Comparison of ENCODE assay signal across 15 cellular contexts in genomic region chr6:71444222-71444621, GRCh38.
DNase-seq lines count a peak whose midpoint lies in the region; ATAC-seq and TF ChIP-seq lines count a peak whose summit lies in the region.
"Had no signal": no experiment of that assay in that cellular context is flagged by ENCODE, and none has a peak within 500 bp of the region (broad histone marks: within the 10 kb centered on the region; RNA-seq: fewer than 3 reads in every experiment).

No MANE protein-coding gene starts in this region.

- H3K4me2 ChIP-seq in GM23338 = no peak overlapping the region
- peak overlapping the region; percentile 51 for H3K4me2 ChIP-seq in PC-3 (ENCODE audit: low read length)
- H3K4me2 ChIP-seq in parathyroid adenoma (ENCODE audit: low read length) = no peak overlapping the region

- intact Hi-C loops in PC-3 (cut with micrococcal nuclease) = loop anchor here (1.0 to 5.0 kb wide), 3 partner anchors 35 to 63 kb away; no protein-coding TSS in a partner anchor

- H3K9me3 ChIP-seq in PC-3 (ENCODE audit: low read length) (no peaks in the 10 kb centered on the region), parathyroid adenoma (ENCODE audit: control insufficient read depth, low read length) (no peaks in the 10 kb centered on the region), SJCRH30 (replicated peaks) (peaks cover 10% of the 10 kb centered on the region; the same call in 1 of the 2 replicates)
- H3K9me3 ChIP-seq: transverse colon had no signal

- no peaks in the 10 kb centered on the region for H3K79me2 ChIP-seq in GM23338 (replicated peaks; ENCODE audit: insufficient read depth)
- no peaks in the 10 kb centered on the region for H3K79me2 ChIP-seq in PC-3 (ENCODE audit: low read length)
- no peaks in the 10 kb centered on the region for H3K79me2 ChIP-seq in parathyroid adenoma

- H3K4me3 Mint-ChIP-seq in GM23338 = no peak overlapping the region
- H3K4me3 Mint-ChIP-seq: activated naive CD4-positive, alpha-beta T cell treated with anti-CD3 and anti-CD28 coated beads for 36 hours; nephron progenitor cell had no signal

- no peaks in the 10 kb centered on the region for H3K9me2 ChIP-seq in GM23338 (ENCODE audit: insufficient read depth)
- no peaks in the 10 kb centered on the region for H3K9me2 ChIP-seq in PC-3 (replicated peaks; ENCODE audit: low read length)

- H4K20me1 ChIP-seq in GM23338 (replicated peaks; ENCODE audit: insufficient read depth) (no peaks in the 10 kb centered on the region), PC-3 (ENCODE audit: low read length) (no peaks in the 10 kb centered on the region)

- POLR2A ChIA-PET in PC-3 (lab: Charles Lee; ENCODE audit: unreplicated experiment) = no interaction called here

- no TSS peak for BruUV-seq in PC-3 (replicated peaks; lab: Mats Ljungman, UMichigan)

- DNase-seq in GM23338 (ENCODE audit: low spot score) (no peak), PC-3 (peak; percentile 40), fibroblast of gingiva (ENCODE audit: low read depth) (peak; percentile 20), SJCRH30 (no peak)
- no peak for DNase-seq in stimulated activated naive CD4-positive, alpha-beta T cell (lab: John Stamatoyannopoulos, UW)
- DNase-seq: activated naive CD4-positive, alpha-beta T cell treated with anti-CD3 and anti-CD28 coated beads for 36 hours; Caco-2; cerebellar nuclear complex; NCI-H146; nephron progenitor cell; spleen; transverse colon had no signal

- H3K4me3 ChIP-seq in GM23338 (no peak overlapping the region), PC-3 (ENCODE audit: low read length) (no peak overlapping the region), parathyroid adenoma (ENCODE audit: low read depth, low read length) (no peak overlapping the region), SJCRH30 (no peak overlapping the region)
- H3K4me3 ChIP-seq: spleen, transverse colon had no signal

- H3K27me3 ChIP-seq in GM23338 (ENCODE audit: insufficient read depth) = no peaks in the 10 kb centered on the region
- no peaks in the 10 kb centered on the region for H3K27me3 ChIP-seq in PC-3 (ENCODE audit: low read length)
- no peaks in the 10 kb centered on the region for H3K27me3 ChIP-seq in parathyroid adenoma (ENCODE audit: control insufficient read depth, insufficient read depth, low read length)
- H3K27me3 ChIP-seq in SJCRH30 = no peaks in the 10 kb centered on the region
- H3K27me3 ChIP-seq: spleen, transverse colon had no signal

- no peak overlapping the region for H3K9ac ChIP-seq in PC-3 (ENCODE audit: low read length)
- H3K9ac ChIP-seq in parathyroid adenoma = no peak overlapping the region

- no peaks in the 10 kb centered on the region for H3K4me1 ChIP-seq in GM23338 (ENCODE audit: insufficient read depth)
- H3K4me1 ChIP-seq in PC-3 (ENCODE audit: insufficient read depth, low read length) = no peaks in the 10 kb centered on the region
- H3K4me1 ChIP-seq in parathyroid adenoma = no peaks in the 10 kb centered on the region
- no peaks in the 10 kb centered on the region for H3K4me1 ChIP-seq in SJCRH30
- H3K4me1 ChIP-seq: Caco-2, transverse colon had no signal

- H3K4me1 Mint-ChIP-seq in GM23338 = peaks cover 7% of the 10 kb centered on the region; the same call in 2 of the 3 replicates
- H3K4me1 Mint-ChIP-seq: nephron progenitor cell had no signal

- TF ChIP-seq CTCF in GM23338 (conservative IDR thresholded peaks at IDR 0.05; ENCODE audit: low read depth in 2 of 2) = no peak; a peak in 1 of 4 replicates
- TF ChIP-seq CTCF in PC-3 (conservative IDR thresholded peaks at IDR 0.05; ENCODE audit: low read depth, low read length) = peak; percentile 49
- TF ChIP-seq CTCF in parathyroid adenoma (IDR thresholded peaks at IDR 0.05) = peak; percentile 26

- no peak overlapping the region for H3K27ac Mint-ChIP-seq in GM23338
- H3K27ac Mint-ChIP-seq: activated naive CD4-positive, alpha-beta T cell treated with anti-CD3 and anti-CD28 coated beads for 36 hours; nephron progenitor cell had no signal

- H3K9me3 Mint-ChIP-seq in GM23338 = peaks cover 18% of the 10 kb centered on the region; the same call in 2 of the 3 replicates

- no peaks in the 10 kb centered on the region for H3K36me3 Mint-ChIP-seq in GM23338 (ENCODE audit: low read depth)

- H3K36me3 ChIP-seq in GM23338 (ENCODE audit: insufficient read depth) = no peaks in the 10 kb centered on the region
- H3K36me3 ChIP-seq in PC-3 (ENCODE audit: low read depth, low read length) = no peaks in the 10 kb centered on the region
- no peaks in the 10 kb centered on the region for H3K36me3 ChIP-seq in parathyroid adenoma (ENCODE audit: control insufficient read depth, insufficient read depth, low read length)
- no peaks in the 10 kb centered on the region for H3K36me3 ChIP-seq in SJCRH30
- H3K36me3 ChIP-seq: spleen, transverse colon had no signal

- CTCF ChIA-PET in PC-3 (lab: Charles Lee) = interaction anchor here (0.6 to 1.2 kb wide), 5 partner anchors 21 to 157 kb away, joined by 3 to 16 read pairs (median 7); no protein-coding TSS in a partner anchor

- ATAC-seq in GM23338 (no peak), PC-3 (peak; percentile 76), GM21576 (IDR thresholded peaks at IDR 0.05; ENCODE audit: unreplicated experiment) (no peak), GM19452 (IDR thresholded peaks at IDR 0.05; ENCODE audit: unreplicated experiment) (no peak)

- no peak overlapping the region for H3K27ac ChIP-seq in GM23338 (ENCODE audit: low read depth)
- no peak overlapping the region for H3K27ac ChIP-seq in PC-3 (ENCODE audit: low read length)
- no peak overlapping the region for H3K27ac ChIP-seq in parathyroid adenoma
- no peak overlapping the region for H3K27ac ChIP-seq in SJCRH30
- H3K27ac ChIP-seq: spleen, transverse colon had no signal

- no peaks in the 10 kb centered on the region for H3K27me3 Mint-ChIP-seq in GM23338 (ENCODE audit: insufficient read depth, low read depth, poor library complexity)

- no peaks in the 10 kb centered on the region for H3F3A ChIP-seq in GM23338 (replicated peaks; ENCODE audit: low read depth)
- H3F3A ChIP-seq in PC-3 (ENCODE audit: low read length, unreplicated experiment) = no peaks in the 10 kb centered on the region

- H2AFZ ChIP-seq in GM23338 (0 out of 2 replicates have a peak overlapping the region, but pooled peaks have one; percentile 40), PC-3 (ENCODE audit: low read length) (peak overlapping the region; percentile 18; the same call in 1 of the 2 replicates), parathyroid adenoma (peak overlapping the region; percentile 40)

TF ChIP-seq in GM23338, 12 proteins besides CTCF, POLR2A, EP300 and RAD21:
- TF ChIP-seq REST (IDR thresholded peaks at IDR 0.05; ENCODE audit: unreplicated experiment) (no peak), NANOG (IDR thresholded peaks at IDR 0.05; ENCODE audit: borderline replicate concordance) (no peak)

Comparison
In these comparisons a context has a peak if more than half of its experiments do, and no peak if none do; other contexts are left out.
1. DNase-seq: peak in PC-3 (single experiment) and fibroblast of gingiva (single experiment); none in GM23338 (single experiment), SJCRH30 (0 of 2) and stimulated activated naive CD4-positive, alpha-beta T cell (0 of 6).
2. CTCF ChIP-seq: peak in PC-3 (single experiment) and parathyroid adenoma (single experiment); none in GM23338 (0 of 2).
3. Peak in every context shown above with its lines, with median percentiles within 50 percentile points of each other: H2AFZ ChIP-seq.